ENCODE assay signal across 1 cellular context in genomic region chr4:40170588-40170987, GRCh38.
TF ChIP-seq lines count a peak whose summit lies in the region.

No MANE protein-coding gene starts in this region.

TF ChIP-seq in GM12878, 131 proteins besides CTCF, POLR2A, EP300 and RAD21:
- TF ChIP-seq ZNF687 (IDR thresholded peaks at IDR 0.05) (peak; percentile 59), RELB (IDR thresholded peaks at IDR 0.05; ENCODE audit: low read depth) (0 out of 2 replicates have a peak, but pooled peaks have one; percentile 37), NKRF (conservative IDR thresholded peaks at IDR 0.05) (no peak), SKIL (IDR thresholded peaks at IDR 0.05; ENCODE audit: low read depth, poor library complexity, severe bottlenecking) (no peak), SMAD5 (IDR thresholded peaks at IDR 0.05; ENCODE audit: low read depth) (no peak), CUX1 (IDR thresholded peaks at IDR 0.05; ENCODE audit: insufficient replicate concordance, low read depth, low read length) (peak; percentile 90), SMAD1 (IDR thresholded peaks at IDR 0.05; ENCODE audit: low read depth, partially characterized antibody) (no peak), EED (IDR thresholded peaks at IDR 0.05; ENCODE audit: low read depth) (no peak), MTA2 (IDR thresholded peaks at IDR 0.05; ENCODE audit: low read depth) (peak; percentile 96), NFIC (IDR thresholded peaks at IDR 0.05; ENCODE audit: low read depth, low read length) (0 out of 2 replicates have a peak, but pooled peaks have one; percentile 33), IKZF2 (IDR thresholded peaks at IDR 0.05) (peak; percentile 70 to 87; a peak in 3 of 4 replicates), PKNOX1 (IDR thresholded peaks at IDR 0.05) (peak; percentile 37; the same call in 1 of the 2 replicates), SMARCA5 (IDR thresholded peaks at IDR 0.05) (no peak), ATF7 (IDR thresholded peaks at IDR 0.05; ENCODE audit: low read depth) (peak; percentile 97), DPF2 (IDR thresholded peaks at IDR 0.05) (peak; percentile 90), BMI1 (IDR thresholded peaks at IDR 0.05; ENCODE audit: borderline replicate concordance) (0 out of 2 replicates have a peak, but pooled peaks have one; percentile 34), BACH1 (IDR thresholded peaks at IDR 0.05; ENCODE audit: borderline replicate concordance) (0 out of 2 replicates have a peak, but pooled peaks have one; percentile 16), E2F8 (IDR thresholded peaks at IDR 0.05; ENCODE audit: low read depth, partially characterized antibody) (no peak), IKZF1 (conservative IDR thresholded peaks at IDR 0.05) (peak; percentile 66), SPI1 (IDR thresholded peaks at IDR 0.05; ENCODE audit: borderline replicate concordance, insufficient read depth, low read depth, low read length) (0 out of 2 replicates have a peak, but pooled peaks have one; percentile 24), MEF2B (IDR thresholded peaks at IDR 0.05; ENCODE audit: partially characterized antibody, poor library complexity, severe bottlenecking) (peak; percentile 38), CBFB (IDR thresholded peaks at IDR 0.05; ENCODE audit: low read depth) (no peak), GATAD2B (conservative IDR thresholded peaks at IDR 0.05; ENCODE audit: low read depth) (0 out of 2 replicates have a peak, but pooled peaks have one; percentile 30)
TF ChIP-seq in GM12878: peak in this region for 15.
